ENCODE assay signal across 1 cellular context in the genomic region with DNA sequence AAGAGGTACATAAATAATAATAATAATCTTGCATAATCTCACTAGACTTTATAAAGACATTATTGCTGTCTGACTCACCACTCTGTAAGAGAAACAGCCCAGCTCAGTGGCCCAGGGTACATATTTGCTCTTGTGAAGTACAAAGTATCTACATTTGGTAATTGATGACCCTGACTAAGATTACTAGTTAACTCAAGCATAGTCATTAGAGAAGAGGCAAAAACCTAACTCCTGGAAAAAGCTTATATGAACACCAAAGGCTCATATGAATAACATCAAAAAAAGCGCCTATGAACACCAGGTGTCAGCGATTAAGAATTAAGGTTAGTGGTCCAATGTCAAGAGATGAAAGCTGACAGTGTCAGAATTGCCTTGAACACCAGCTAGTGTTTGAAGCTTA.
A peak's percentile ranks its signal among the peaks of the same experiment; 100 is the strongest.
TF ChIP-seq lines count a peak whose summit lies in the region.

No MANE protein-coding gene starts in this region.

TF ChIP-seq in HepG2, 621 proteins besides CTCF, POLR2A, EP300 and RAD21 (continued from another document):
- TF ChIP-seq, protein P1, sequence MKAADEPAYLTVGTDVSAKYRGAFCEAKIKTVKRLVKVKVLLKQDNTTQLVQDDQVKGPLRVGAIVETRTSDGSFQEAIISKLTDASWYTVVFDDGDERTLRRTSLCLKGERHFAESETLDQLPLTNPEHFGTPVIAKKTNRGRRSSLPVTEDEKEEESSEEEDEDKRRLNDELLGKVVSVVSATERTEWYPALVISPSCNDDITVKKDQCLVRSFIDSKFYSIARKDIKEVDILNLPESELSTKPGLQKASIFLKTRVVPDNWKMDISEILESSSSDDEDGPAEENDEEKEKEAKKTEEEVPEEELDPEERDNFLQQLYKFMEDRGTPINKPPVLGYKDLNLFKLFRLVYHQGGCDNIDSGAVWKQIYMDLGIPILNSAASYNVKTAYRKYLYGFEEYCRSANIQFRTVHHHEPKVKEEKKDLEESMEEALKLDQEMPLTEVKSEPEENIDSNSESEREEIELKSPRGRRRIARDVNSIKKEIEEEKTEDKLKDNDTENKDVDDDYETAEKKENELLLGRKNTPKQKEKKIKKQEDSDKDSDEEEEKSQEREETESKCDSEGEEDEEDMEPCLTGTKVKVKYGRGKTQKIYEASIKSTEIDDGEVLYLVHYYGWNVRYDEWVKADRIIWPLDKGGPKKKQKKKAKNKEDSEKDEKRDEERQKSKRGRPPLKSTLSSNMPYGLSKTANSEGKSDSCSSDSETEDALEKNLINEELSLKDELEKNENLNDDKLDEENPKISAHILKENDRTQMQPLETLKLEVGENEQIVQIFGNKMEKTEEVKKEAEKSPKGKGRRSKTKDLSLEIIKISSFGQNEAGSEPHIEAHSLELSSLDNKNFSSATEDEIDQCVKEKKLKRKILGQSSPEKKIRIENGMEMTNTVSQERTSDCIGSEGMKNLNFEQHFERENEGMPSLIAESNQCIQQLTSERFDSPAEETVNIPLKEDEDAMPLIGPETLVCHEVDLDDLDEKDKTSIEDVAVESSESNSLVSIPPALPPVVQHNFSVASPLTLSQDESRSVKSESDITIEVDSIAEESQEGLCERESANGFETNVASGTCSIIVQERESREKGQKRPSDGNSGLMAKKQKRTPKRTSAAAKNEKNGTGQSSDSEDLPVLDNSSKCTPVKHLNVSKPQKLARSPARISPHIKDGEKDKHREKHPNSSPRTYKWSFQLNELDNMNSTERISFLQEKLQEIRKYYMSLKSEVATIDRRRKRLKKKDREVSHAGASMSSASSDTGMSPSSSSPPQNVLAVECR (CRISPR knock-in tag; IDR thresholded peaks at IDR 0.05; ENCODE audit: borderline replicate concordance): no peak
- TF ChIP-seq ZBTB1 (CRISPR knock-in tag; IDR thresholded peaks at IDR 0.05; ENCODE audit: borderline replicate concordance): no peak
- no peak for TF ChIP-seq IRX3 (CRISPR knock-in tag; IDR thresholded peaks at IDR 0.05; ENCODE audit: borderline replicate concordance, low read depth)
- TF ChIP-seq EHMT2 (IDR thresholded peaks at IDR 0.05; ENCODE audit: borderline replicate concordance, low read depth, low read length): peak; percentile 68; the same call in 1 of the 2 replicates
- no peak for TF ChIP-seq NFATC3 (CRISPR knock-in tag; IDR thresholded peaks at IDR 0.05)
- peak; percentile 51; the same call in 1 of the 2 replicates for TF ChIP-seq SMAD3 (CRISPR knock-in tag; IDR thresholded peaks at IDR 0.05)
- TF ChIP-seq NFE2L1 (CRISPR knock-in tag; IDR thresholded peaks at IDR 0.05; ENCODE audit: borderline replicate concordance): no peak
- peak; percentile 68; the same call in 1 of the 2 replicates for TF ChIP-seq FOXO1 (CRISPR knock-in tag; IDR thresholded peaks at IDR 0.05)
- TF ChIP-seq, protein P2, sequence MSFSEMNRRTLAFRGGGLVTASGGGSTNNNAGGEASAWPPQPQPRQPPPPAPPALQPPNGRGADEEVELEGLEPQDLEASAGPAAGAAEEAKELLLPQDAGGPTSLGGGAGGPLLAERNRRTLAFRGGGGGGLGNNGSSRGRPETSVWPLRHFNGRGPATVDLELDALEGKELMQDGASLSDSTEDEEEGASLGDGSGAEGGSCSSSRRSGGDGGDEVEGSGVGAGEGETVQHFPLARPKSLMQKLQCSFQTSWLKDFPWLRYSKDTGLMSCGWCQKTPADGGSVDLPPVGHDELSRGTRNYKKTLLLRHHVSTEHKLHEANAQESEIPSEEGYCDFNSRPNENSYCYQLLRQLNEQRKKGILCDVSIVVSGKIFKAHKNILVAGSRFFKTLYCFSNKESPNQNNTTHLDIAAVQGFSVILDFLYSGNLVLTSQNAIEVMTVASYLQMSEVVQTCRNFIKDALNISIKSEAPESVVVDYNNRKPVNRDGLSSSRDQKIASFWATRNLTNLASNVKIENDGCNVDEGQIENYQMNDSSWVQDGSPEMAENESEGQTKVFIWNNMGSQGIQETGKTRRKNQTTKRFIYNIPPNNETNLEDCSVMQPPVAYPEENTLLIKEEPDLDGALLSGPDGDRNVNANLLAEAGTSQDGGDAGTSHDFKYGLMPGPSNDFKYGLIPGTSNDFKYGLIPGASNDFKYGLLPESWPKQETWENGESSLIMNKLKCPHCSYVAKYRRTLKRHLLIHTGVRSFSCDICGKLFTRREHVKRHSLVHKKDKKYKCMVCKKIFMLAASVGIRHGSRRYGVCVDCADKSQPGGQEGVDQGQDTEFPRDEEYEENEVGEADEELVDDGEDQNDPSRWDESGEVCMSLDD (CRISPR knock-in tag; IDR thresholded peaks at IDR 0.05; ENCODE audit: borderline replicate concordance): no peak
- TF ChIP-seq, protein P3, sequence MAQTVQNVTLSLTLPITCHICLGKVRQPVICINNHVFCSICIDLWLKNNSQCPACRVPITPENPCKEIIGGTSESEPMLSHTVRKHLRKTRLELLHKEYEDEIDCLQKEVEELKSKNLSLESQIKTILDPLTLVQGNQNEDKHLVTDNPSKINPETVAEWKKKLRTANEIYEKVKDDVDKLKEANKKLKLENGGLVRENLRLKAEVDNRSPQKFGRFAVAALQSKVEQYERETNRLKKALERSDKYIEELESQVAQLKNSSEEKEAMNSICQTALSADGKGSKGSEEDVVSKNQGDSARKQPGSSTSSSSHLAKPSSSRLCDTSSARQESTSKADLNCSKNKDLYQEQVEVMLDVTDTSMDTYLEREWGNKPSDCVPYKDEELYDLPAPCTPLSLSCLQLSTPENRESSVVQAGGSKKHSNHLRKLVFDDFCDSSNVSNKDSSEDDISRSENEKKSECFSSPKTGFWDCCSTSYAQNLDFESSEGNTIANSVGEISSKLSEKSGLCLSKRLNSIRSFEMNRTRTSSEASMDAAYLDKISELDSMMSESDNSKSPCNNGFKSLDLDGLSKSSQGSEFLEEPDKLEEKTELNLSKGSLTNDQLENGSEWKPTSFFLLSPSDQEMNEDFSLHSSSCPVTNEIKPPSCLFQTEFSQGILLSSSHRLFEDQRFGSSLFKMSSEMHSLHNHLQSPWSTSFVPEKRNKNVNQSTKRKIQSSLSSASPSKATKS (CRISPR knock-in tag; IDR thresholded peaks at IDR 0.05): no peak
- no peak for TF ChIP-seq ZNF430 (CRISPR knock-in tag; IDR thresholded peaks at IDR 0.05)
- no peak for TF ChIP-seq ZNF510 (CRISPR knock-in tag; IDR thresholded peaks at IDR 0.05; ENCODE audit: low read depth)
- no peak for TF ChIP-seq ZNF629 (CRISPR knock-in tag; conservative IDR thresholded peaks at IDR 0.05)
- no peak for TF ChIP-seq SRSF9 (IDR thresholded peaks at IDR 0.05; ENCODE audit: borderline replicate concordance, insufficient read depth, low read depth, low read length, poor library complexity, severe bottlenecking)
- peak; percentile 84; the same call in 1 of the 2 replicates for TF ChIP-seq SOX5 (CRISPR knock-in tag; IDR thresholded peaks at IDR 0.05; ENCODE audit: borderline replicate concordance)
- TF ChIP-seq TEAD3 (CRISPR knock-in tag; optimal IDR thresholded peaks at IDR 0.05; ENCODE audit: borderline replicate concordance): peak; percentile 78
- TF ChIP-seq CREM (IDR thresholded peaks at IDR 0.05): peak; percentile 79
- no peak for TF ChIP-seq CREM (CRISPR knock-in tag; IDR thresholded peaks at IDR 0.05)
- TF ChIP-seq ZFYVE20 (CRISPR knock-in tag; IDR thresholded peaks at IDR 0.05; ENCODE audit: borderline replicate concordance, low read depth): no peak
- 0 out of 2 replicates have a peak, but pooled peaks have one; percentile 41 for TF ChIP-seq MEF2D (CRISPR knock-in tag; IDR thresholded peaks at IDR 0.05)
- no peak for TF ChIP-seq ZNF484 (CRISPR knock-in tag; IDR thresholded peaks at IDR 0.05; ENCODE audit: borderline replicate concordance, low read depth)
- TF ChIP-seq SMAD9 (CRISPR knock-in tag; IDR thresholded peaks at IDR 0.05): no peak
- TF ChIP-seq PITX1 (CRISPR knock-in tag; IDR thresholded peaks at IDR 0.05): no peak
- peak; percentile 18 to 69; a peak in 2 of 4 replicates for TF ChIP-seq NR2F1 (CRISPR knock-in tag; IDR thresholded peaks at IDR 0.05)
- TF ChIP-seq, protein P4, sequence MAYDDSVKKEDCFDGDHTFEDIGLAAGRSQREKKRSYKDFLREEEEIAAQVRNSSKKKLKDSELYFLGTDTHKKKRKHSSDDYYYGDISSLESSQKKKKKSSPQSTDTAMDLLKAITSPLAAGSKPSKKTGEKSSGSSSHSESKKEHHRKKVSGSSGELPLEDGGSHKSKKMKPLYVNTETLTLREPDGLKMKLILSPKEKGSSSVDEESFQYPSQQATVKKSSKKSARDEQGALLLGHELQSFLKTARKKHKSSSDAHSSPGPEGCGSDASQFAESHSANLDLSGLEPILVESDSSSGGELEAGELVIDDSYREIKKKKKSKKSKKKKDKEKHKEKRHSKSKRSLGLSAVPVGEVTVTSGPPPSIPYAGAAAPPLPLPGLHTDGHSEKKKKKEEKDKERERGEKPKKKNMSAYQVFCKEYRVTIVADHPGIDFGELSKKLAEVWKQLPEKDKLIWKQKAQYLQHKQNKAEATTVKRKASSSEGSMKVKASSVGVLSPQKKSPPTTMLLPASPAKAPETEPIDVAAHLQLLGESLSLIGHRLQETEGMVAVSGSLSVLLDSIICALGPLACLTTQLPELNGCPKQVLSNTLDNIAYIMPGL (CRISPR knock-in tag; IDR thresholded peaks at IDR 0.05; ENCODE audit: borderline replicate concordance in 1 of 2, low read depth in 1 of 2): 0 out of 4 replicates have a peak, but pooled peaks of 1 of the 2 experiments have one; percentile 29
- TF ChIP-seq, protein P5, sequence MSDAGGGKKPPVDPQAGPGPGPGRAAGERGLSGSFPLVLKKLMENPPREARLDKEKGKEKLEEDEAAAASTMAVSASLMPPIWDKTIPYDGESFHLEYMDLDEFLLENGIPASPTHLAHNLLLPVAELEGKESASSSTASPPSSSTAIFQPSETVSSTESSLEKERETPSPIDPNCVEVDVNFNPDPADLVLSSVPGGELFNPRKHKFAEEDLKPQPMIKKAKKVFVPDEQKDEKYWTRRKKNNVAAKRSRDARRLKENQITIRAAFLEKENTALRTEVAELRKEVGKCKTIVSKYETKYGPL (CRISPR knock-in tag; IDR thresholded peaks at IDR 0.05): peak; percentile 72; the same call in 1 of the 2 replicates
- TF ChIP-seq, protein P6, sequence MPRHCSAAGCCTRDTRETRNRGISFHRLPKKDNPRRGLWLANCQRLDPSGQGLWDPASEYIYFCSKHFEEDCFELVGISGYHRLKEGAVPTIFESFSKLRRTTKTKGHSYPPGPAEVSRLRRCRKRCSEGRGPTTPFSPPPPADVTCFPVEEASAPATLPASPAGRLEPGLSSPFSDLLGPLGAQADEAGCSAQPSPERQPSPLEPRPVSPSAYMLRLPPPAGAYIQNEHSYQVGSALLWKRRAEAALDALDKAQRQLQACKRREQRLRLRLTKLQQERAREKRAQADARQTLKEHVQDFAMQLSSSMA (CRISPR knock-in tag; IDR thresholded peaks at IDR 0.05): no peak
- TF ChIP-seq NBN (conservative IDR thresholded peaks at IDR 0.05): no peak
- no peak for TF ChIP-seq TAF1 (CRISPR knock-in tag; IDR thresholded peaks at IDR 0.05)
- no peak for TF ChIP-seq ZNF773 (CRISPR knock-in tag; IDR thresholded peaks at IDR 0.05; ENCODE audit: borderline replicate concordance)
- peak; percentile 52 for TF ChIP-seq SKI (IDR thresholded peaks at IDR 0.05; ENCODE audit: partially characterized antibody)
